Comparison of ENCODE assay signal across 13 cellular contexts in the genomic region with DNA sequence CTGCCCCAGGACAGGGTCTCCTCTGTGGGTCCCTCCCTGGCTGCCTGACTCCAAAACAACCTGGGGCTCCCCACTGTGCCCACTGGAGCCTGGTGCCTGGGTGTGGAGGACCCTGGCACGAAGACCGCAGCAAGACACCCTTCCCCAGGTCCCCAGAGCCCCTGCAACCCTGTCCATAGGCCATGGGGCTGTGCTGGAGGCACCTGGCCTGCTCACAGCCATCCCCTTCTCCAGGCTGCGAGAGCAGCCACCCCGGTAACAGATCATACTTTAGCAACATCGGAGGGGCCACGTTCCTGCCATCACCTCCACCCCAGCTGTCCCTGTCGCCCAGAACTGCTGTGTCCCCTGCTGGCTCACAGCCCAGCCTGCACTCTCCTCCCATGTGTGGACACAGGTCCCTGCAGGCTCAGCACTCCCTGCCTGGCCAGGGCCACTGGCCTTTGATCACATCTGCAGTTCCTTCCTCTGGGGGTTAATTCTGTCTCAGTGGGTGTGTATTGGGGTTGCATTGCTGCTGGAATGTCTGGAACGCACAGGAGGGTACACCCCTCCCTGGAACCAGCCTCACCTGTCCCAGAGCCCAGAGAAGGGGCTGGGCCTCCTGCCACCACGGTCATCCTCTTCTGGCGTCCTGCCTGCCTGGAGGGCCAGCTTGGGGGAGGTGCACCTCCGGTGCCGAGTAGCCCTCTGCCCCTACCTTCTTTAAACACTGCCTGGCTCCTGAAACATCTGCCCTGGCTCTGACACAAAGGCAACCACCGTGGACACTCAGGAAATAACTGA. TPM values are rescaled to one million over a fixed set of nuclear protein-coding genes. Genes with fewer than 3 reads are reported as not detected.
DNase-seq lines count a peak whose midpoint lies in the region; TF ChIP-seq lines count a peak whose summit lies in the region.
"Had no signal": no experiment of that assay in that cellular context is flagged by ENCODE, and none has a peak within 500 bp of the region (broad histone marks: within the 10 kb centered on the region; RNA-seq: fewer than 3 reads in every experiment).

No MANE protein-coding gene starts in this region.

- H3K27me3 ChIP-seq in H7 (ENCODE audit: control insufficient read depth, insufficient read depth, low read length) (no peaks in the 10 kb centered on the region), iPS-20b (ENCODE audit: insufficient read depth, low read length) (no peaks in the 10 kb centered on the region), MM.1S (replicated peaks; ENCODE audit: insufficient read depth, low read length) (peaks cover 23% of the 10 kb centered on the region)
- H3K27me3 ChIP-seq in effector memory CD4-positive, alpha-beta T cell (replicated peaks; ENCODE audit: control insufficient read depth, insufficient read depth, low read length, poor library complexity, severe bottlenecking) = no peaks in the 10 kb centered on the region

- POLR2A ChIA-PET in RWPE1 (lab: Yijun Ruan, JAX; ENCODE audit: low non-redundant PET) = no interaction called here

- peaks cover 13% of the 10 kb centered on the region for H3K36me3 Mint-ChIP-seq in progenitor cell of endocrine pancreas (ENCODE audit: insufficient read depth)

- CTCF ChIA-PET in RWPE1 (lab: Yijun Ruan, JAX) = interaction anchor here (0.6 kb wide), 1 partner anchor 76 kb away, joined by 6 read pairs; no protein-coding TSS in a partner anchor

- no peaks in the 10 kb centered on the region for H4K20me1 ChIP-seq in MM.1S (ENCODE audit: insufficient read depth, low read length)

- H3K27ac ChIP-seq in RWPE1 (peak overlapping the region; percentile 94), iPS-20b (ENCODE audit: low read length) (no peak overlapping the region), MM.1S (ENCODE audit: low read length) (no peak overlapping the region)
- no peak overlapping the region for H3K27ac ChIP-seq in effector memory CD4-positive, alpha-beta T cell (ENCODE audit: insufficient read depth, low read length, poor library complexity, severe bottlenecking)

- no peak overlapping the region for H2AFZ ChIP-seq in MM.1S (ENCODE audit: low read length)

- peak; percentile 68 for DNase-seq in H7
- peak; percentile 86 for DNase-seq in RWPE1 (ENCODE audit: low spot score)
- no peak for DNase-seq in progenitor cell of endocrine pancreas (ENCODE audit: low spot score, unreplicated experiment)
- DNase-seq in MM.1S = no peak
- DNase-seq in head of caudate nucleus = no peak
- no peak for DNase-seq in effector memory CD4-positive, alpha-beta T cell
- DNase-seq in dermis blood vessel endothelial cell = no peak
- DNase-seq: activated effector memory CD4-positive, alpha-beta T cell treated with anti-CD3 and anti-CD28 coated beads, Interleukin-2, amount 50 U/mL, for 16 hours; cerebellar nuclear complex; NCI-H1092; NCI-H774; T-cell had no signal

- H3F3A ChIP-seq in MM.1S (ENCODE audit: insufficient read depth, low read length) = no peaks in the 10 kb centered on the region

- no peak overlapping the region for H3K4me3 Mint-ChIP-seq in progenitor cell of endocrine pancreas (ENCODE audit: low read depth)
- H3K4me3 Mint-ChIP-seq: T-cell had no signal

- peak overlapping the region; percentile 92 for H3K27ac Mint-ChIP-seq in progenitor cell of endocrine pancreas
- H3K27ac Mint-ChIP-seq: T-cell had no signal

- peaks cover 8% of the 10 kb centered on the region; the same call in 1 of the 2 replicates for H3K4me1 ChIP-seq in iPS-20b (ENCODE audit: insufficient read depth, low read length)
- H3K4me1 ChIP-seq in MM.1S (ENCODE audit: low read length) = no peaks in the 10 kb centered on the region
- H3K4me1 ChIP-seq in effector memory CD4-positive, alpha-beta T cell (ENCODE audit: control insufficient read depth, insufficient read depth, low read length, poor library complexity, severe bottlenecking) = no peaks in the 10 kb centered on the region

- H3K9me3 ChIP-seq in iPS-20b (ENCODE audit: insufficient read depth, low read depth, low read length) (peaks cover 10% of the 10 kb centered on the region; the same call in 1 of the 2 replicates), MM.1S (replicated peaks; ENCODE audit: insufficient read depth, low read length) (no peaks in the 10 kb centered on the region; the same call in 1 of the 2 replicates)
- peaks cover 7% of the 10 kb centered on the region for H3K9me3 ChIP-seq in effector memory CD4-positive, alpha-beta T cell (ENCODE audit: control insufficient read depth, low read length)

- peak overlapping the region; percentile 22; the same call in 1 of the 2 replicates for H3K9ac ChIP-seq in iPS-20b (ENCODE audit: low read depth, low read length)
- no peak overlapping the region for H3K9ac ChIP-seq in MM.1S (ENCODE audit: low read length)

- peaks cover 6% of the 10 kb centered on the region for H3K9me3 Mint-ChIP-seq in progenitor cell of endocrine pancreas (ENCODE audit: low read depth)

- intact Hi-C loops in head of caudate nucleus (cut with DNase I) = no loop called here

- H3K36me3 ChIP-seq in H7 (replicated peaks; ENCODE audit: control insufficient read depth, insufficient read depth, low read length) (no peaks in the 10 kb centered on the region), iPS-20b (ENCODE audit: insufficient read depth, low read depth, low read length) (no peaks in the 10 kb centered on the region), MM.1S (replicated peaks; ENCODE audit: insufficient read depth, low read length) (no peaks in the 10 kb centered on the region)
- no peaks in the 10 kb centered on the region for H3K36me3 ChIP-seq in effector memory CD4-positive, alpha-beta T cell (ENCODE audit: control insufficient read depth, insufficient read depth, low read length)

- H3K79me2 ChIP-seq in MM.1S (ENCODE audit: low read length) = no peaks in the 10 kb centered on the region

- H3K9me2 ChIP-seq in MM.1S (replicated peaks; ENCODE audit: insufficient read depth, low read length) = no peaks in the 10 kb centered on the region

- no peaks in the 10 kb centered on the region for H3K27me3 Mint-ChIP-seq in progenitor cell of endocrine pancreas

- no peak for TF ChIP-seq CTCF in RWPE1 (conservative IDR thresholded peaks at IDR 0.05; ENCODE audit: low read depth)
- no peak for TF ChIP-seq CTCF in progenitor cell of endocrine pancreas (IDR thresholded peaks at IDR 0.05; ENCODE audit: unreplicated experiment)
- TF ChIP-seq CTCF in MM.1S (IDR thresholded peaks at IDR 0.05; ENCODE audit: low read length) = no peak

- H3K4me3 ChIP-seq in H7 (ENCODE audit: insufficient read depth, low read depth, low read length) (no peak overlapping the region), iPS-20b (ENCODE audit: low read length) (no peak overlapping the region), MM.1S (ENCODE audit: low read length) (no peak overlapping the region)
- H3K4me3 ChIP-seq in effector memory CD4-positive, alpha-beta T cell (ENCODE audit: insufficient read depth, low read depth, low read length, poor library complexity, severe bottlenecking) = no peak overlapping the region

- no peak overlapping the region for H3K4me2 ChIP-seq in MM.1S (ENCODE audit: low read depth, low read length)

- H3K4me1 Mint-ChIP-seq in progenitor cell of endocrine pancreas (ENCODE audit: low read depth) = peaks cover 12% of the 10 kb centered on the region
- H3K4me1 Mint-ChIP-seq: T-cell had no signal

RNA-seq across cellular contexts. Expression of a gene that starts 12.2 kb away (rescaled TPM):
- total RNA-seq in H7 (2014; rRNA removed; shearing (Covaris generic)) = 9.2 and 10.2 TPM in 2 replicates
- total RNA-seq in progenitor cell of endocrine pancreas = 62.7 and 64.1 TPM in 2 replicates
- total RNA-seq in dermis blood vessel endothelial cell = 3.6 and 7.0 TPM in 2 replicates

RNA-seq across cellular contexts. Expression of a gene that starts 33.3 kb away (rescaled TPM):
- total RNA-seq in H7 (2014; rRNA removed; shearing (Covaris generic)) = 2.1 and 2.4 TPM in 2 replicates
- total RNA-seq in progenitor cell of endocrine pancreas = 1.8 and 2.1 TPM in 2 replicates
- total RNA-seq in dermis blood vessel endothelial cell = 0.14 TPM in 1 of 2 replicates, not detected in the other

Comparison
In these comparisons a context has a peak if more than half of its experiments do, and no peak if none do; other contexts are left out.
1. DNase-seq: peak in H7 (single experiment) and RWPE1 (single experiment); none in progenitor cell of endocrine pancreas (single experiment), MM.1S (single experiment), head of caudate nucleus (0 of 42), effector memory CD4-positive, alpha-beta T cell (0 of 3) and dermis blood vessel endothelial cell (single experiment).